ENCODE assay signal across 8 cellular contexts in the genomic region with DNA sequence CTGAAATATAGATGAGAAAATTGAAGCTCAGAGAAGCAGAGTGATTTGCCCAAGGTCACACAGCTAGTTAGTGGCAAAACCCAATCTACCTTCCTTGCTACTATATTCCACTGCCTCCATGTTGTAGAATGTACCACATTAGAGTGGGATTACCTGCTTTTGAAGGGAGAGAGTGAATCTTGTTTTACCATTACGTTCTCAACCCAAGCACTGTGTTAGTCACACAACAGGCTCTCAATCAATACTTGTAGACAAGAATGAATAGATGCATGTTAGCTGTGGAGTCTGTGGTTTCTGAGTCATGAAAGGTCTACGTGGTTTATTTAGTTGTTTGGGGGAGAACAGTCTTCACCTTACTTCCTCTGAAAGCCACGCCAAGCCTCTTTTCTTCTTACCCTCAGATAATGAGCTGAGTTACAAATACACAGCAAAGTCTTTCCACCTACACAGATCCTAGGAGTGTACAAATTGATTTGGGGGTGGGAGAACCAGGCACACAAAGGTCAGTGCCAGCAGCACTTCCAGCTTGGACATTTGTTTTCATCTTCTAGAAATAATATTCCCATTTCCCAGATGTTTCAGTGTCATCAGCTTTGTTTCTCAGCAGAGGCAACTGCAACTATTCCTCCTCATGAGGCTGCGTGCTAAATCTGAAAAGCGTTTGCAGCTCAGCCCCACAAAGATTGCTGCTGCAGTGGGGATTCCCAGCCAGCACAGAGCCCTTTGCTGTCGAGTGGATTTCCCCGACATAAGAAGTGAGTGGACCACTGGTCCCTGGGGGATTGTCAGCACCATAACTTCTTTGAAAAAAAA.
DNase-seq lines count a peak whose midpoint lies in the region; ATAC-seq, FAIRE-seq and TF ChIP-seq lines count a peak whose summit lies in the region.

No MANE protein-coding gene starts in this region.

- intact Hi-C loops in body of pancreas (cut with DNase I), result loop anchor here (10.0 kb wide), 1 partner anchor 68 kb away; no protein-coding TSS in a partner anchor
- intact Hi-C loops in adrenal gland (cut with DNase I), result no loop called here

- no peaks in the 10 kb centered on the region for H3K27me3 ChIP-seq in body of pancreas
- H3K27me3 ChIP-seq in adrenal gland, result no peaks in the 10 kb centered on the region

- peak; percentile 81 for ATAC-seq in HG02571 (IDR thresholded peaks at IDR 0.05; ENCODE audit: unreplicated experiment)
- ATAC-seq in body of pancreas, result no peak

- H3K27ac ChIP-seq in body of pancreas (no peak overlapping the region), adrenal gland (no peak overlapping the region)

- FAIRE-seq in GM12892 (lab: Jason Lieb, UNC), result peak; percentile 99

- TF ChIP-seq CTCF in body of pancreas (IDR thresholded peaks at IDR 0.05) (no peak), adrenal gland (IDR thresholded peaks at IDR 0.05) (no peak)

- no peak overlapping the region for H3K4me3 ChIP-seq in body of pancreas
- H3K4me3 ChIP-seq in adrenal gland, result no peak overlapping the region

- WGBS in body of pancreas, 2 donors, result 43 to 44% methylated on average over 7 of the region's 7 CpGs
- WGBS in adrenal gland, 4 donors, result 73 to 81% (median 77%) methylated on average over 6 to 7 of the region's 7 CpGs

- H3K9me3 ChIP-seq in body of pancreas, result no peaks in the 10 kb centered on the region
- no peaks in the 10 kb centered on the region for H3K9me3 ChIP-seq in adrenal gland (replicated peaks in 1 of 3)

- H3K36me3 ChIP-seq in body of pancreas (replicated peaks in 1 of 2; ENCODE audit: insufficient read depth in 1 of 2, low read depth in 2 of 2), result no peaks in the 10 kb centered on the region
- H3K36me3 ChIP-seq in adrenal gland (replicated peaks in 1 of 2), result no peaks in the 10 kb centered on the region

- TF ChIP-seq POLR2A in GM12892 (IDR thresholded peaks at IDR 0.05; ENCODE audit: low read depth, low read length) (peak; percentile 71), body of pancreas (IDR thresholded peaks at IDR 0.05) (no peak), adrenal gland (IDR thresholded peaks at IDR 0.05) (no peak)

- no peaks in the 10 kb centered on the region for H3K4me1 ChIP-seq in body of pancreas
- H3K4me1 ChIP-seq in adrenal gland (replicated peaks in 1 of 2), result no peaks in the 10 kb centered on the region

- peak; percentile 19 for DNase-seq in GM12892 (ENCODE audit: insufficient read length)
- peak; percentile 68 for DNase-seq in NCI-H226
- DNase-seq in activated gamma-delta T cell treated with anti-CD3 and anti-CD28 coated beads, Interleukin-2, amount 50 U/mL, for 16 hours (ENCODE audit: low read depth), result peak; percentile 61
- DNase-seq in stimulated activated CD4-positive, alpha-beta T cell treated with anti-CD3 and anti-CD28 coated beads, Interleukin-12 subunit alpha, Interleukin-12 subunit beta, amount 100 ng/mL, for 24 hours (ENCODE audit: low read depth in 2 of 2), result peak; percentile 26 to 27
- DNase-seq in body of pancreas, result no peak
- no peak for DNase-seq in adrenal gland
- DNase-seq in medulla oblongata (ENCODE audit: extremely low spot score), result no peak

Comparison
In these comparisons a context has a peak if more than half of its experiments do, and no peak if none do; other contexts are left out.
1. DNase-seq: peak in GM12892 (single experiment), NCI-H226 (single experiment), activated gamma-delta T cell treated with anti-CD3 and anti-CD28 coated beads, Interleukin-2, amount 50 U/mL, for 16 hours (single experiment) and stimulated activated CD4-positive, alpha-beta T cell treated with anti-CD3 and anti-CD28 coated beads, Interleukin-12 subunit alpha, Interleukin-12 subunit beta, amount 100 ng/mL, for 24 hours (2 of 2); none in body of pancreas (0 of 4), adrenal gland (0 of 7) and medulla oblongata (single experiment).